Comparison of ENCODE assay signal across 33 cellular contexts in the genomic region with DNA sequence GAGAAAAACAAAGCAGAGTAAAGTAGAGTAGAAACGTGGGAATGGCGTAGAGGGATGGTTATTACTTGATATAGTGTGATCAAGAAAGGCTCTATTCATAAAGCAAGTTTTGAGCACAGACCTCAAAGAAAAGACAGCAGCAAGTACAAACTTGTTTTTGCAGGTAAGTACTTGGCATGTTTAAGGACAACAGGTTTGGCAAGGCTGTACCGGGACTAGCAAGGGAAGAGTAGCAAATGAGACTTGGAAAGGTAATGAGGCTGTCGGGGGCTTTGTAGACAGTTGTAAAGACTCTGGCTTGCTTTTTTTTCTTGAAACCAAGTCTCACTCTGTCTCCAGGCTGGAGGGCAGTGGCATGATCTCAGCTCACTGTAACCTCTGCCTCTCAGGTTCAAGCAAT.
"Had no signal": no experiment of that assay in that cellular context is flagged by ENCODE, and none has a peak within 500 bp of the region (broad histone marks: within the 10 kb centered on the region; RNA-seq: fewer than 3 reads in every experiment).

No MANE protein-coding gene starts in this region.

- H3K27ac Mint-ChIP-seq: activated CD4-positive, alpha-beta T cell treated with anti-CD3 and anti-CD28 coated beads for 36 hours; activated CD8-positive, alpha-beta memory T cell treated with anti-CD3 and anti-CD28 coated beads, Interleukin-2, amount 10 ng/mL, durations not matched to agents 7 days and 5 days; activated CD8-positive, alpha-beta T cell treated with anti-CD3 and anti-CD28 coated beads, Interleukin-2, amount 10 ng/mL, durations not matched to agents 7 days and 5 days; activated naive CD8-positive, alpha-beta T cell; activated T-helper 2 cell treated with anti-CD3 and anti-CD28 coated beads, Interferon-gamma antibody, Interleukin-2, Interleukin-4, amounts not matched to agents 10 μg/mL and 5 μg/mL and 100 μg/mL, durations not matched to agents 14 hours and 24 hours and 36 hours; neural progenitor cell; stimulated activated naive B cell treated with anti-CD40 and anti-IgM and Interleukin-4, amounts not matched to agents 10 μg/mL and 1 μg/mL and 100 μg/mL, for 72 hours; T-helper 2 cell treated with Interferon-gamma antibody and Interleukin-4, amounts not matched to agents 5 μg/mL and 100 μg/mL, for 36 hours had no signal

- H3K27me3 ChIP-seq: cardiac muscle cell, dorsolateral prefrontal cortex, gastroesophageal sphincter, left lung, neural progenitor cell, right atrium auricular region, stomach, tibial artery had no signal

- DNase-seq: activated CD4-positive, alpha-beta T cell treated with anti-CD3 and anti-CD28 coated beads for 36 hours; activated CD4-positive, CD25-positive, alpha-beta regulatory T cell; activated CD8-positive, alpha-beta memory T cell treated with anti-CD3 and anti-CD28 coated beads, Interleukin-2, amount 10 ng/mL, durations not matched to agents 7 days and 5 days; activated CD8-positive, alpha-beta T cell treated with anti-CD3 and anti-CD28 coated beads, Interleukin-2, amount 10 ng/mL, durations not matched to agents 7 days and 5 days; activated T-cell treated with anti-CD3 and anti-CD28 coated beads, Interleukin-2, amount 50 U/mL, for 48 hours; anterior cingulate cortex; cerebellar nuclear complex; dorsolateral prefrontal cortex; effector memory CD4-positive, alpha-beta T cell; head of caudate nucleus; hippocampal formation; immature natural killer cell; kidney glomerular epithelial cell; left lung; lower lobe of right lung; mesendoderm; natural killer cell; occipital lobe; stimulated activated CD4-positive, alpha-beta T cell treated with anti-CD3 and anti-CD28 coated beads, Interleukin-15, amount 100 ng/mL, for 24 hours; stimulated activated CD4-positive, alpha-beta T cell treated with anti-CD3 and anti-CD28 coated beads, Interleukin-2, amount 100 ng/mL, for 24 hours; stimulated activated naive B cell treated with anti-CD40 and anti-IgM and Interleukin-4, amounts not matched to agents 10 μg/mL and 1 μg/mL and 100 μg/mL, for 72 hours; stomach; T-helper 1 cell; tibial artery had no signal

- H3K36me3 ChIP-seq: neural progenitor cell had no signal

- H3K4me1 ChIP-seq: gastroesophageal sphincter, lower lobe of right lung, neural progenitor cell, parathyroid adenoma, right atrium auricular region, tibial artery had no signal

- H3K9me3 ChIP-seq: gastroesophageal sphincter, left lung, lower lobe of right lung, right atrium auricular region, stomach, tibial artery had no signal

- H3K4me3 ChIP-seq: cardiac muscle cell, coronary artery, dorsolateral prefrontal cortex, gastroesophageal sphincter, left lung, lower lobe of right lung, neural progenitor cell, right atrium auricular region, stomach, tibial artery had no signal

- H3K4me3 Mint-ChIP-seq: activated CD4-positive, alpha-beta T cell treated with anti-CD3 and anti-CD28 coated beads for 36 hours; activated CD8-positive, alpha-beta memory T cell treated with anti-CD3 and anti-CD28 coated beads, Interleukin-2, amount 10 ng/mL, durations not matched to agents 7 days and 5 days; activated CD8-positive, alpha-beta T cell treated with anti-CD3 and anti-CD28 coated beads, Interleukin-2, amount 10 ng/mL, durations not matched to agents 7 days and 5 days; activated naive CD8-positive, alpha-beta T cell; neural progenitor cell; stimulated activated naive B cell treated with anti-CD40 and anti-IgM and Interleukin-4, amounts not matched to agents 10 μg/mL and 1 μg/mL and 100 μg/mL, for 72 hours; T-helper 2 cell treated with Interferon-gamma antibody and Interleukin-4, amounts not matched to agents 5 μg/mL and 100 μg/mL, for 36 hours had no signal

- ATAC-seq: activated CD4-positive, alpha-beta T cell treated with anti-CD3 and anti-CD28 coated beads for 36 hours; activated CD8-positive, alpha-beta memory T cell treated with anti-CD3 and anti-CD28 coated beads, Interleukin-2, amount 10 ng/mL, durations not matched to agents 7 days and 5 days; activated CD8-positive, alpha-beta T cell treated with anti-CD3 and anti-CD28 coated beads, Interleukin-2, amount 10 ng/mL, durations not matched to agents 7 days and 5 days; gastroesophageal sphincter; left lung; lower lobe of right lung; natural killer cell; stimulated activated naive B cell treated with anti-CD40 and anti-IgM and Interleukin-4, amounts not matched to agents 10 μg/mL and 1 μg/mL and 100 μg/mL, for 72 hours had no signal

- H3K27me3 Mint-ChIP-seq: activated CD4-positive, alpha-beta T cell treated with anti-CD3 and anti-CD28 coated beads for 36 hours; activated CD8-positive, alpha-beta memory T cell treated with anti-CD3 and anti-CD28 coated beads, Interleukin-2, amount 10 ng/mL, durations not matched to agents 7 days and 5 days; activated naive CD8-positive, alpha-beta T cell; stimulated activated naive B cell treated with anti-CD40 and anti-IgM and Interleukin-4, amounts not matched to agents 10 μg/mL and 1 μg/mL and 100 μg/mL, for 72 hours had no signal

- H3K9me3 Mint-ChIP-seq: activated T-helper 2 cell treated with anti-CD3 and anti-CD28 coated beads, Interferon-gamma antibody, Interleukin-2, Interleukin-4, amounts not matched to agents 10 μg/mL and 5 μg/mL and 100 μg/mL, durations not matched to agents 14 hours and 24 hours and 36 hours; immature natural killer cell; stimulated activated naive B cell treated with anti-CD40 and anti-IgM and Interleukin-4, amounts not matched to agents 10 μg/mL and 1 μg/mL and 100 μg/mL, for 72 hours; T-helper 2 cell treated with Interferon-gamma antibody and Interleukin-4, amounts not matched to agents 5 μg/mL and 100 μg/mL, for 36 hours had no signal

- H3K27ac ChIP-seq: cardiac muscle cell, coronary artery, dorsolateral prefrontal cortex, gastroesophageal sphincter, left lung, lower lobe of right lung, neural progenitor cell, parathyroid adenoma, right atrium auricular region, stomach, tibial artery had no signal
